In genomic region chr3:149541091-149541491, GRCh38 we compare ENCODE assay signal across 14 cellular contexts.
A peak's percentile ranks its signal among the peaks of the same experiment; 100 is the strongest.
DNase-seq lines count a peak whose midpoint lies in the region; ATAC-seq and TF ChIP-seq lines count a peak whose summit lies in the region.
"Had no signal": no experiment of that assay in that cellular context is flagged by ENCODE, and none has a peak within 500 bp of the region (broad histone marks: within the 10 kb centered on the region; RNA-seq: fewer than 3 reads in every experiment).

No MANE protein-coding gene starts in this region.

- POLR2A ChIA-PET in HEK293T (lab: Yijun Ruan, JAX) = no interaction called here

- ATAC-seq in RWPE2 (ENCODE audit: low read depth) = peak; percentile 25; the same call in 1 of the 3 replicates
- ATAC-seq: activated T-cell treated with anti-CD3 and anti-CD28 coated beads, Interleukin-2, amount 50 U/mL, for 4 hours had no signal

- H3K27me3 ChIP-seq in RWPE2 (ENCODE audit: insufficient read depth, poor library complexity, severe bottlenecking) = no peaks in the 10 kb centered on the region

- peaks cover 22% of the 10 kb centered on the region for H3K36me3 Mint-ChIP-seq in osteocyte (ENCODE audit: unreplicated experiment)
- H3K36me3 Mint-ChIP-seq: CD4-positive, alpha-beta memory T cell had no signal

- no peaks in the 10 kb centered on the region for H3K9me3 Mint-ChIP-seq in osteocyte (ENCODE audit: unreplicated experiment)
- H3K9me3 Mint-ChIP-seq: activated T-cell treated with anti-CD3 and anti-CD28 coated beads, Interleukin-2, amount 50 U/mL, for 4 hours had no signal

- no peak for TF ChIP-seq CTCF in RWPE2 (IDR thresholded peaks at IDR 0.05; ENCODE audit: poor library complexity, severe bottlenecking)
- TF ChIP-seq CTCF in epithelial cell of proximal tubule (conservative IDR thresholded peaks at IDR 0.05; ENCODE audit: low read depth, low read length) = peak; percentile 63
- peak; percentile 49 for TF ChIP-seq CTCF in osteocyte (IDR thresholded peaks at IDR 0.05)

- in situ Hi-C loops in Caki2 (cut with HindIII; ENCODE audit: low pct_unique_long_range_greater_than_20kb, low sequenced_read_pairs) = no loop called here

- peaks cover 8% of the 10 kb centered on the region for H3K4me1 ChIP-seq in RWPE2 (ENCODE audit: insufficient read depth, poor library complexity, severe bottlenecking)

- H3K9me3 ChIP-seq in RWPE2 (ENCODE audit: severe bottlenecking) = no peaks in the 10 kb centered on the region

- peak overlapping the region; percentile 88 for H3K27ac Mint-ChIP-seq in osteocyte (ENCODE audit: unreplicated experiment)
- H3K27ac Mint-ChIP-seq: CD4-positive, alpha-beta memory T cell had no signal

- H3K4me1 Mint-ChIP-seq in osteocyte (ENCODE audit: unreplicated experiment) = peaks cover 66% of the 10 kb centered on the region
- H3K4me1 Mint-ChIP-seq: CD4-positive, alpha-beta memory T cell had no signal

- H3K4me3 Mint-ChIP-seq in osteocyte (ENCODE audit: unreplicated experiment) = peak overlapping the region; percentile 60
- H3K4me3 Mint-ChIP-seq: activated T-cell treated with anti-CD3 and anti-CD28 coated beads, Interleukin-2, amount 50 U/mL, for 4 hours; CD4-positive, alpha-beta memory T cell had no signal

- no peaks in the 10 kb centered on the region for H3K27me3 Mint-ChIP-seq in osteocyte (ENCODE audit: unreplicated experiment)

- H3K4me3 ChIP-seq in RWPE2 (ENCODE audit: severe bottlenecking) (no peak overlapping the region), epithelial cell of proximal tubule (ENCODE audit: low read depth, low read length) (peak overlapping the region; percentile 57)

- H3K36me3 ChIP-seq in RWPE2 (ENCODE audit: low read depth) = peaks cover 31% of the 10 kb centered on the region

- CTCF ChIA-PET in HEK293T (lab: Yijun Ruan, JAX) = interaction anchor here (0.6 kb wide), 1 partner anchor 29 kb away, joined by 4 read pairs; no protein-coding TSS in a partner anchor

- H3K27ac ChIP-seq in RWPE2 (ENCODE audit: poor library complexity, severe bottlenecking) = peak overlapping the region; percentile 21

- DNase-seq in Caki2 (ENCODE audit: low read depth) (peak; percentile 67), RWPE2 (ENCODE audit: low spot score) (no peak), epithelial cell of proximal tubule (ENCODE audit: low read depth) (no peak), osteocyte (ENCODE audit: extremely low spot score, unreplicated experiment) (no peak), T-helper 1 cell (no peak), iPS-NIHi11 (ENCODE audit: low spot score) (no peak), HUDEP-2 (lab: John Stamatoyannopoulos, UW; ENCODE audit: unreplicated experiment in 76 of 76) (no peak), HEK293T (ENCODE audit: extremely low spot score) (no peak)
- DNase-seq: activated T-cell treated with anti-CD3 and anti-CD28 coated beads, Interleukin-2, amount 50 U/mL, for 4 hours; CD4-positive, alpha-beta memory T cell; erythroblast; islet precursor cell; NCI-H1048; NCI-H748 treated with DMSO at 0.1 percent for 48 hours had no signal

TF ChIP-seq in HEK293T, 16 proteins besides CTCF, POLR2A, EP300 and RAD21:
- no peak for TF ChIP-seq ZNF384 (IDR thresholded peaks at IDR 0.05)
- TF ChIP-seq CTBP1 (IDR thresholded peaks at IDR 0.05; ENCODE audit: borderline replicate concordance) = no peak
- TF ChIP-seq L3MBTL2 (conservative IDR thresholded peaks at IDR 0.05) = no peak
- no peak for TF ChIP-seq NFRKB (IDR thresholded peaks at IDR 0.05)
- no peak for TF ChIP-seq FOXK2 (IDR thresholded peaks at IDR 0.05)
- no peak for TF ChIP-seq PKNOX1 (IDR thresholded peaks at IDR 0.05)
- no peak for TF ChIP-seq HDGF (IDR thresholded peaks at IDR 0.05; ENCODE audit: borderline replicate concordance)
- TF ChIP-seq BHLHE40 (IDR thresholded peaks at IDR 0.05; ENCODE audit: borderline replicate concordance) = no peak
- TF ChIP-seq TARDBP (IDR thresholded peaks at IDR 0.05) = no peak
- TF ChIP-seq SUZ12 (IDR thresholded peaks at IDR 0.05) = no peak
- no peak for TF ChIP-seq FOXM1 (IDR thresholded peaks at IDR 0.05; ENCODE audit: borderline replicate concordance)
- TF ChIP-seq SP1 (IDR thresholded peaks at IDR 0.05) = no peak
- no peak for TF ChIP-seq ARNT (IDR thresholded peaks at IDR 0.05)
- TF ChIP-seq LEF1 (IDR thresholded peaks at IDR 0.05; ENCODE audit: borderline replicate concordance) = no peak
- no peak for TF ChIP-seq FOXA1 (IDR thresholded peaks at IDR 0.05)
- no peak for TF ChIP-seq ELF4 (IDR thresholded peaks at IDR 0.05)
